In the genomic region with DNA sequence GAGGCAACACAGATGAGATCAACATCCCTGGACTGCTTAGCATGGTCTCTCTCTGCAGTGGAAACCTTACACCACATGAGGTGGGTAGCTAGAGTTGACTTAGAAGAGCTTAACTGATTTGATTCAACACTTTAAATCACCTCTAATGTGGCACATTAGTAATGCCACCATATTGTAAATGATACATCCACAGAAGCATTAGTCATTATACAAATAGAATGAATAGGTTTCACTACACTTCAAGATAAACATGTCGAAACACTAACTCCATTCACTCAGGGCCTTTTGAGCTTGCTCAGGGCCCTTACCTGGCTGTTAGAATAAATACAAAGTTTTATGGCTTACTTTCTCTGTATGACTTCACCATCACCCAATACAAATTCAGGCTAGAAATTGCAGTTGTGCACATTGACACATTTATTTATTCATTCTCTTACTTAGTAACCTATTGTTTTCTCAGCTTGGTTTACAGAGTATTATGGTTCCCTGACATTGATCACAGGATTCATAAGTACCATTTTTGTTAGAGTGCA, we compare ENCODE assay signal across 1 cellular context.
TF ChIP-seq lines count a peak whose summit lies in the region.

No MANE protein-coding gene starts in this region.

TF ChIP-seq in liver, 16 proteins besides CTCF, POLR2A, EP300 and RAD21 (continued from another document):
- TF ChIP-seq, protein P1, sequence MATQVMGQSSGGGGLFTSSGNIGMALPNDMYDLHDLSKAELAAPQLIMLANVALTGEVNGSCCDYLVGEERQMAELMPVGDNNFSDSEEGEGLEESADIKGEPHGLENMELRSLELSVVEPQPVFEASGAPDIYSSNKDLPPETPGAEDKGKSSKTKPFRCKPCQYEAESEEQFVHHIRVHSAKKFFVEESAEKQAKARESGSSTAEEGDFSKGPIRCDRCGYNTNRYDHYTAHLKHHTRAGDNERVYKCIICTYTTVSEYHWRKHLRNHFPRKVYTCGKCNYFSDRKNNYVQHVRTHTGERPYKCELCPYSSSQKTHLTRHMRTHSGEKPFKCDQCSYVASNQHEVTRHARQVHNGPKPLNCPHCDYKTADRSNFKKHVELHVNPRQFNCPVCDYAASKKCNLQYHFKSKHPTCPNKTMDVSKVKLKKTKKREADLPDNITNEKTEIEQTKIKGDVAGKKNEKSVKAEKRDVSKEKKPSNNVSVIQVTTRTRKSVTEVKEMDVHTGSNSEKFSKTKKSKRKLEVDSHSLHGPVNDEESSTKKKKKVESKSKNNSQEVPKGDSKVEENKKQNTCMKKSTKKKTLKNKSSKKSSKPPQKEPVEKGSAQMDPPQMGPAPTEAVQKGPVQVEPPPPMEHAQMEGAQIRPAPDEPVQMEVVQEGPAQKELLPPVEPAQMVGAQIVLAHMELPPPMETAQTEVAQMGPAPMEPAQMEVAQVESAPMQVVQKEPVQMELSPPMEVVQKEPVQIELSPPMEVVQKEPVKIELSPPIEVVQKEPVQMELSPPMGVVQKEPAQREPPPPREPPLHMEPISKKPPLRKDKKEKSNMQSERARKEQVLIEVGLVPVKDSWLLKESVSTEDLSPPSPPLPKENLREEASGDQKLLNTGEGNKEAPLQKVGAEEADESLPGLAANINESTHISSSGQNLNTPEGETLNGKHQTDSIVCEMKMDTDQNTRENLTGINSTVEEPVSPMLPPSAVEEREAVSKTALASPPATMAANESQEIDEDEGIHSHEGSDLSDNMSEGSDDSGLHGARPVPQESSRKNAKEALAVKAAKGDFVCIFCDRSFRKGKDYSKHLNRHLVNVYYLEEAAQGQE (IDR thresholded peaks at IDR 0.05), result peak; percentile 64
- TF ChIP-seq JUND (IDR thresholded peaks at IDR 0.05), result peak; percentile 78 to 93
- TF ChIP-seq, protein P2, sequence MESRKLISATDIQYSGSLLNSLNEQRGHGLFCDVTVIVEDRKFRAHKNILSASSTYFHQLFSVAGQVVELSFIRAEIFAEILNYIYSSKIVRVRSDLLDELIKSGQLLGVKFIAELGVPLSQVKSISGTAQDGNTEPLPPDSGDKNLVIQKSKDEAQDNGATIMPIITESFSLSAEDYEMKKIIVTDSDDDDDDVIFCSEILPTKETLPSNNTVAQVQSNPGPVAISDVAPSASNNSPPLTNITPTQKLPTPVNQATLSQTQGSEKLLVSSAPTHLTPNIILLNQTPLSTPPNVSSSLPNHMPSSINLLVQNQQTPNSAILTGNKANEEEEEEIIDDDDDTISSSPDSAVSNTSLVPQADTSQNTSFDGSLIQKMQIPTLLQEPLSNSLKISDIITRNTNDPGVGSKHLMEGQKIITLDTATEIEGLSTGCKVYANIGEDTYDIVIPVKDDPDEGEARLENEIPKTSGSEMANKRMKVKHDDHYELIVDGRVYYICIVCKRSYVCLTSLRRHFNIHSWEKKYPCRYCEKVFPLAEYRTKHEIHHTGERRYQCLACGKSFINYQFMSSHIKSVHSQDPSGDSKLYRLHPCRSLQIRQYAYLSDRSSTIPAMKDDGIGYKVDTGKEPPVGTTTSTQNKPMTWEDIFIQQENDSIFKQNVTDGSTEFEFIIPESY (IDR thresholded peaks at IDR 0.05), result peak; percentile 58
